9 cellular contexts compared by ENCODE assay signal in the genomic region with DNA sequence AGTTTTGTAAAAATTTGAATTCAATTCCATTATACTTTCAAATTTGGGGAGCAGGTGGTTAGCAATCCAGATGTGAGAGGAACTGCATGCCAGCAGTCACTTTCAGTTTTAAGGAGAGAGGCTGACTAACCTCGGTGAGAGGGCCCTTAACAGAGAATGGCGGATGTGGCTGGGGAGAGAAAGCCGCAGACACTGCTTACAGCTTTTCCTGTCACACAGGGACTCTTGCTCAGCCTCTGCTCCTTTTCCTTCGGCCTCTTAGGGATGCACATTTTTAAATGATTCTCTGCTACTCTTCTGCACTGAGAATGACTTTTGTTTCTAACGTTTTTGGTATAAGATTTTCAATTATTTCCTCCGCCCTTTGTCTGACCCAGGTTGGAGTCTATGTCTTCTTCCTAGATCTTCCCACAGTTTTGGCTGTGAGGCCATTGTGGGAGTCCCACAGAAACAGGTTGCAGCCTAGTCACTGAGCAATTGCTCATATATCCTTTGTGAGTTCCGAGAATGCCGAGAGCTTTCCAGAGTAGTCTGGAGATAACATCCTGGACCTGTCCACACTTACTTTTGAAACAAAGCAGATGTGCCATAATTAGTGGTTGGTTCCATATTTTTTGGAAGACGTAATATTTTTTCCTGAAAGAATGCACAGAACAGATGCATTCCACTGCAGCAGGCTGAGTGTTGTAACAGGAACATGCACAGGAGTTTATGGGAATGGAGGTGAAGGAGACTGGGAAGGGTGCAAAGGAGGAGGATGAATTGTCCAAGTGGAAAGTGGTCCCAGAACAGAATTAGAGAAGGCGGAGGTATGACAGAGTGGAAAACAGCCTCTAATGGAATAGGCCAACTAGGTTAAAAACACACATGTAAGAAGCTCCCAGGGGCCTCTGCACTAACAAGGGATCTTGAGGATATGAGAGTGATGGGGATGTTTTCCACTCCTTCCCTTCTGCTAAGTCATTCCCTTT.
DNase-seq lines count a peak whose midpoint lies in the region; ATAC-seq and TF ChIP-seq lines count a peak whose summit lies in the region.
"Had no signal": no experiment of that assay in that cellular context is flagged by ENCODE, and none has a peak within 500 bp of the region (broad histone marks: within the 10 kb centered on the region; RNA-seq: fewer than 3 reads in every experiment).

No MANE protein-coding gene starts in this region.

- H3K27me3 Mint-ChIP-seq in activated T-cell treated with anti-CD3 and anti-CD28 coated beads, Interleukin-2, amount 50 U/mL, for 4 hours (ENCODE audit: low read depth), result no peaks in the 10 kb centered on the region
- H3K27me3 Mint-ChIP-seq: naive B cell had no signal

- H3K9me3 ChIP-seq in hepatocyte (ENCODE audit: low read depth), result no peaks in the 10 kb centered on the region

- DNase-seq in ELR (ENCODE audit: low read depth), result peak; percentile 92
- DNase-seq in M059J (ENCODE audit: low read depth), result peak; percentile 86
- DNase-seq in activated T-cell treated with anti-CD3 and anti-CD28 coated beads, Interleukin-2, amount 50 U/mL, for 4 hours, result peak; percentile 55
- peak; percentile 58 for DNase-seq in hepatocyte (ENCODE audit: low spot score)
- DNase-seq in stimulated activated CD8-positive, alpha-beta memory T cell treated with anti-CD3 and anti-CD28 coated beads, Interleukin-4, amount 100 ng/mL, for 24 hours (ENCODE audit: low read depth), result peak; percentile 60
- no peak for DNase-seq in NCI-H446 treated with DMSO at 0.1 percent for 48 hours (lab: John Stamatoyannopoulos, UW)
- no peak for DNase-seq in NCI-H2227 treated with DMSO at 0.1 percent for 48 hours (lab: John Stamatoyannopoulos, UW)
- DNase-seq: naive B cell had no signal

- H2AFZ ChIP-seq in hepatocyte, result no peak overlapping the region

- H3K4me1 ChIP-seq in hepatocyte (ENCODE audit: insufficient read depth), result peaks cover 4% of the 10 kb centered on the region

- peaks cover 36% of the 10 kb centered on the region for H3K4me1 Mint-ChIP-seq in activated T-cell treated with anti-CD3 and anti-CD28 coated beads, Interleukin-2, amount 50 U/mL, for 4 hours (ENCODE audit: low read depth)

- TF ChIP-seq CTCF in hepatocyte (IDR thresholded peaks at IDR 0.05; ENCODE audit: poor library complexity), result no peak

- no peaks in the 10 kb centered on the region for H3K9me3 Mint-ChIP-seq in activated T-cell treated with anti-CD3 and anti-CD28 coated beads, Interleukin-2, amount 50 U/mL, for 4 hours
- H3K9me3 Mint-ChIP-seq: naive B cell had no signal

- ATAC-seq in GM21576 (IDR thresholded peaks at IDR 0.05; ENCODE audit: unreplicated experiment), result peak; percentile 99
- ATAC-seq in activated T-cell treated with anti-CD3 and anti-CD28 coated beads, Interleukin-2, amount 50 U/mL, for 4 hours, result peak; percentile 96 to 98

- peak overlapping the region; percentile 13 for H3K4me3 Mint-ChIP-seq in activated T-cell treated with anti-CD3 and anti-CD28 coated beads, Interleukin-2, amount 50 U/mL, for 4 hours

- 59% methylated on average over 10 of the region's 10 CpGs for WGBS in hepatocyte (ENCODE audit: low lambda C conversion rate, missing lambda C conversion rate)

- H3K36me3 Mint-ChIP-seq in activated T-cell treated with anti-CD3 and anti-CD28 coated beads, Interleukin-2, amount 50 U/mL, for 4 hours (ENCODE audit: insufficient read depth), result no peaks in the 10 kb centered on the region
- H3K36me3 Mint-ChIP-seq: naive B cell had no signal

- H4K20me1 ChIP-seq in hepatocyte (ENCODE audit: insufficient read depth, poor library complexity, severe bottlenecking), result no peaks in the 10 kb centered on the region

- no peaks in the 10 kb centered on the region for H3K27me3 ChIP-seq in hepatocyte

- no peak overlapping the region for H3K4me3 ChIP-seq in hepatocyte

- H3K4me2 ChIP-seq in hepatocyte, result no peak overlapping the region

- H3K9me2 ChIP-seq in hepatocyte (replicated peaks; ENCODE audit: insufficient read depth), result no peaks in the 10 kb centered on the region

- H3K36me3 ChIP-seq in hepatocyte (replicated peaks; ENCODE audit: insufficient read depth, low read depth), result no peaks in the 10 kb centered on the region

- peak overlapping the region; percentile 3 for H3K27ac ChIP-seq in hepatocyte

- no peaks in the 10 kb centered on the region for H3K79me2 ChIP-seq in hepatocyte

Comparison
In these comparisons a context has a peak if more than half of its experiments do, and no peak if none do; other contexts are left out.
1. DNase-seq: peak in ELR (single experiment), M059J (single experiment), activated T-cell treated with anti-CD3 and anti-CD28 coated beads, Interleukin-2, amount 50 U/mL, for 4 hours (single experiment), hepatocyte (single experiment) and stimulated activated CD8-positive, alpha-beta memory T cell treated with anti-CD3 and anti-CD28 coated beads, Interleukin-4, amount 100 ng/mL, for 24 hours (single experiment); none in NCI-H446 treated with DMSO at 0.1 percent for 48 hours (single experiment) and NCI-H2227 treated with DMSO at 0.1 percent for 48 hours (single experiment).